8 cellular contexts compared by ENCODE assay signal in genomic region chr15:63156086-63156707, GRCh38. TPM values are rescaled to one million over a fixed set of nuclear protein-coding genes. Genes with fewer than 3 reads are reported as not detected.
DNase-seq lines count a peak whose midpoint lies in the region; ATAC-seq and TF ChIP-seq lines count a peak whose summit lies in the region.

No MANE protein-coding gene starts in this region.

- peak overlapping the region; percentile 91 for H2BK5ac ChIP-seq in IMR-90 (ENCODE audit: low read depth, low read length, poor library complexity, severe bottlenecking)

- peak overlapping the region; percentile 71; the same call in 2 of the 3 replicates for H2BK15ac ChIP-seq in IMR-90 (ENCODE audit: low read depth, low read length)

- BruUV-seq in IMR-90 (replicated peaks; lab: Mats Ljungman, UMichigan) (no TSS peak), mammary epithelial cell (replicated peaks; lab: Mats Ljungman, UMichigan) (no TSS peak)

- TF ChIP-seq POLR2A in IMR-90 (IDR thresholded peaks at IDR 0.05; ENCODE audit: low read depth, low read length) = no peak

- no peak for TF ChIP-seq CTCF in AG09309 (IDR thresholded peaks at IDR 0.05; ENCODE audit: control insufficient read depth, insufficient read depth, low read depth, low read length, missing control alignments)
- TF ChIP-seq CTCF in IMR-90 (conservative IDR thresholded peaks at IDR 0.05; ENCODE audit: low read depth, low read length) = no peak
- TF ChIP-seq CTCF in mammary epithelial cell (conservative IDR thresholded peaks at IDR 0.05 in 1 of 2, IDR thresholded peaks at IDR 0.05 in 1 of 2; ENCODE audit: extremely low read depth in 1 of 2, insufficient read depth in 1 of 2, low read depth in 1 of 2, low read length in 2 of 2) = peak in 1 of 2 donors; percentile 5
- no peak for TF ChIP-seq CTCF in upper lobe of right lung (IDR thresholded peaks at IDR 0.05)

- no peaks in the 10 kb centered on the region for H3K27me3 ChIP-seq in IMR-90 (ENCODE audit: control insufficient read depth, insufficient read depth, low read length)
- no peaks in the 10 kb centered on the region for H3K27me3 ChIP-seq in mammary epithelial cell (ENCODE audit: insufficient read depth, low read length)
- H3K27me3 ChIP-seq in upper lobe of right lung = no peaks in the 10 kb centered on the region

- peak overlapping the region; percentile 99 for H3K4ac ChIP-seq in IMR-90 (ENCODE audit: low read depth, low read length)

- H4K5ac ChIP-seq in IMR-90 (ENCODE audit: low read depth, low read length) = peak overlapping the region; percentile 99

- ATAC-seq in IMR-90 (ENCODE audit: low read depth) = no peak
- ATAC-seq in upper lobe of right lung = no peak
- ATAC-seq in HG02870 (IDR thresholded peaks at IDR 0.05; ENCODE audit: unreplicated experiment) = no peak
- no peak for ATAC-seq in HG03280 (IDR thresholded peaks at IDR 0.05; ENCODE audit: unreplicated experiment)

- peaks cover 33% of the 10 kb centered on the region for H3K79me2 ChIP-seq in mammary epithelial cell (ENCODE audit: insufficient read depth, low read length)

- peak overlapping the region; percentile 98 for H3K14ac ChIP-seq in IMR-90 (replicated peaks; ENCODE audit: low read depth, low read length)

- H3K9me1 ChIP-seq in IMR-90 (ENCODE audit: insufficient read depth, low read length) = 0 out of 2 replicates have a peak, but pooled peaks cover 3% of the 10 kb centered on the region

- H3K4me2 ChIP-seq in IMR-90 (ENCODE audit: low read depth, low read length) = peak overlapping the region; percentile 100
- H3K4me2 ChIP-seq in mammary epithelial cell (ENCODE audit: insufficient read depth, low read depth, low read length) = peak overlapping the region; percentile 74

- H3K23ac ChIP-seq in IMR-90 (ENCODE audit: low read depth, low read length) = peak overlapping the region; percentile 100

- H2AK9ac ChIP-seq in IMR-90 (replicated peaks; ENCODE audit: low read depth, low read length, poor library complexity) = peak overlapping the region; percentile 100

- peak overlapping the region; percentile 53 to 95 for H4K8ac ChIP-seq in IMR-90 (ENCODE audit: low read depth in 2 of 2, low read length in 2 of 2)

- peak overlapping the region; percentile 83 for H2AK5ac ChIP-seq in IMR-90 (ENCODE audit: low read depth, low read length)

- peaks cover 20% of the 10 kb centered on the region for H3K36me3 ChIP-seq in IMR-90 (ENCODE audit: control insufficient read depth, insufficient read depth, low read length)
- H3K36me3 ChIP-seq in mammary epithelial cell (ENCODE audit: insufficient read depth, low read length) = peaks cover 14% of the 10 kb centered on the region
- peaks cover 41% of the 10 kb centered on the region for H3K36me3 ChIP-seq in upper lobe of right lung

- H4K20me1 ChIP-seq in IMR-90 (ENCODE audit: insufficient read depth, low read length) (no peaks in the 10 kb centered on the region), mammary epithelial cell (ENCODE audit: insufficient read depth, low read length) (no peaks in the 10 kb centered on the region)

- intact Hi-C loops in IMR-90 (cut with micrococcal nuclease) (loop anchor here (2.0 to 5.0 kb wide), 6 partner anchors 36 to 247 kb away; partner anchors contain the start of gene APH1B), mammary epithelial cell (cut with micrococcal nuclease) (loop anchor here (1.0 to 2.0 kb wide), 9 partner anchors 19 to 247 kb away; partner anchors contain the start of gene APH1B), upper lobe of right lung (cut with DNase I) (no loop called here)

- DNase-seq in AG09309 (ENCODE audit: low read depth) = no peak
- no peak for DNase-seq in IMR-90
- no peak for DNase-seq in mammary epithelial cell
- peak; percentile 48 for DNase-seq in medulla oblongata (ENCODE audit: extremely low spot score)
- DNase-seq in upper lobe of right lung = no peak
- no peak for DNase-seq in nucleus accumbens (lab: John Stamatoyannopoulos, UW)

- peaks cover 16 to 43% of the 10 kb centered on the region in 2 experiments for H3K79me1 ChIP-seq in IMR-90 (ENCODE audit: low read depth in 1 of 2, low read length in 2 of 2)

- in situ Hi-C loops in IMR-90 (cut with MboI; ENCODE audit: low sequenced_read_pairs) (loop anchor here (25.0 kb wide), 1 partner anchor 256 kb away; no protein-coding TSS in a partner anchor), mammary epithelial cell (cut with MboI; ENCODE audit: low sequenced_read_pairs in 2 of 2) (loop anchor here in 1 of 2 donors (10.0 to 25.0 kb wide), 2 partner anchors 119 to 231 kb away; partner anchors contain the start of genes APH1B and CA12)

- peak overlapping the region; percentile 100 for H3K18ac ChIP-seq in IMR-90 (ENCODE audit: low read depth, low read length)

- H3K56ac ChIP-seq in IMR-90 (ENCODE audit: extremely low read depth, insufficient read depth, low read length) = peak overlapping the region; percentile 98

- peaks cover 4% of the 10 kb centered on the region for H3K4me1 ChIP-seq in IMR-90 (ENCODE audit: control insufficient read depth, insufficient read depth, low read length)
- peaks cover 3% of the 10 kb centered on the region for H3K4me1 ChIP-seq in mammary epithelial cell (ENCODE audit: insufficient read depth, low read length)
- peaks cover 16% of the 10 kb centered on the region for H3K4me1 ChIP-seq in upper lobe of right lung

- CTCF ChIA-PET in IMR-90 (lab: Yijun Ruan, JAX) (no interaction called here), mammary epithelial cell (lab: Charles Lee; ENCODE audit: low non-redundant PET) (no interaction called here)

- WGBS in IMR-90 (ENCODE audit: extremely low coverage in 2 of 2, insufficient read length in 1 of 2), 2 experiments = no CpG with 5 or more reads among the region's 10 CpGs
- 3% methylated on average over 10 of the region's 10 CpGs for WGBS in mammary epithelial cell (ENCODE audit: low coverage, missing lambda C conversion rate)

- dilution Hi-C loops in IMR-90 (cut with HindIII; ENCODE audit: low sequenced_read_pairs, unreplicated experiment) = no loop called here
- dilution Hi-C loops in mammary epithelial cell (cut with HindIII; ENCODE audit: low sequenced_read_pairs) = no loop called here

- no peaks in the 10 kb centered on the region for H3K9me3 ChIP-seq in IMR-90 (ENCODE audit: control insufficient read depth, insufficient read depth, low read length)
- H3K9me3 ChIP-seq in mammary epithelial cell (replicated peaks; ENCODE audit: insufficient read depth, low read length) = no peaks in the 10 kb centered on the region
- H3K9me3 ChIP-seq in upper lobe of right lung = no peaks in the 10 kb centered on the region

- peak overlapping the region; percentile 95 for H3K27ac ChIP-seq in IMR-90 (ENCODE audit: insufficient read depth, low read length)
- peak overlapping the region; percentile 95 for H3K27ac ChIP-seq in mammary epithelial cell (ENCODE audit: insufficient read depth, low read depth, low read length)
- peak overlapping the region; percentile 97 for H3K27ac ChIP-seq in upper lobe of right lung

- H2AFZ ChIP-seq in IMR-90 (replicated peaks; ENCODE audit: low read length, poor library complexity) (no peak overlapping the region), mammary epithelial cell (ENCODE audit: low read depth, low read length) (peak overlapping the region; percentile 90)

- peak overlapping the region; percentile 46 for H2BK20ac ChIP-seq in IMR-90 (ENCODE audit: low read depth, low read length)

- H3K4me3 ChIP-seq in AG09309 (ENCODE audit: control insufficient read depth, low read depth, low read length) (peak overlapping the region; percentile 83), IMR-90 (ENCODE audit: insufficient read depth, low read depth, low read length) (peak overlapping the region; percentile 97), mammary epithelial cell (replicated peaks in 1 of 3; ENCODE audit: insufficient read depth in 1 of 3, low read depth in 2 of 3, low read length in 3 of 3) (peak overlapping the region; percentile 89 to 93 (median 91)), upper lobe of right lung (peak overlapping the region; percentile 92)

- peak overlapping the region; percentile 94 for H4K91ac ChIP-seq in IMR-90 (ENCODE audit: insufficient read depth, low read depth, low read length)

- no peak for TF ChIP-seq RAD21 in IMR-90 (IDR thresholded peaks at IDR 0.05; ENCODE audit: low read length)

- H2BK120ac ChIP-seq in IMR-90 (ENCODE audit: low read depth, low read length) = peak overlapping the region; percentile 84

- POLR2A ChIA-PET in IMR-90 (lab: Charles Lee; ENCODE audit: unreplicated experiment) = interaction anchor here (0.6 to 1.2 kb wide), 3 partner anchors 9 to 108 kb away, joined by 3 to 4 read pairs (median 4); no protein-coding TSS in a partner anchor

- H3K9ac ChIP-seq in IMR-90 (ENCODE audit: low read depth, low read length) (peak overlapping the region; percentile 97), mammary epithelial cell (ENCODE audit: insufficient read depth, low read length) (peak overlapping the region; percentile 92)

TF ChIP-seq in IMR-90, 13 proteins besides CTCF, POLR2A, EP300 and RAD21 (continues in another document):
- TF ChIP-seq RFX5 (IDR thresholded peaks at IDR 0.05; ENCODE audit: low read depth, low read length) (no peak), FOS (IDR thresholded peaks at IDR 0.05; ENCODE audit: low read depth, low read length) (no peak), NFE2L2 (IDR thresholded peaks at IDR 0.05; ENCODE audit: low read depth, low read length) (no peak), CEBPB (IDR thresholded peaks at IDR 0.05; ENCODE audit: low read depth, low read length) (no peak), CHD1 (IDR thresholded peaks at IDR 0.05; ENCODE audit: low read depth, low read length) (no peak), BHLHE40 (IDR thresholded peaks at IDR 0.05; ENCODE audit: low read depth, low read length) (no peak)

RNA-seq across cellular contexts. Expression of gene RPS27L, which starts 1.1 kb away (rescaled TPM):
- total RNA-seq in IMR-90 (2012; rRNA removed) (53.1 and 64.7 TPM in 2 replicates), mammary epithelial cell (100 to 1,000 TPM in 1 of 2 donors, 10 to 100 TPM in 1; 40.5 to 141 TPM), upper lobe of right lung (196 TPM)
- polyA plus RNA-seq in IMR-90 (2012; rRNA removed) (302 and 361 TPM in 2 replicates), mammary epithelial cell (113 TPM)
- 13.0 and 33.3 TPM in 2 replicates for polyA plus RNA-seq in IMR-90 (2012; cell fraction: cytosol; rRNA removed)
- polyA plus RNA-seq in IMR-90 (2012; cell fraction: nucleus; rRNA removed; ENCODE audit: low replicate concordance) = 11.4 and 110 TPM in 2 replicates
- polyA minus RNA-seq in mammary epithelial cell = 17.6 TPM

RNA-seq across cellular contexts. Expression of gene RAB8B, which starts 33.2 kb away (rescaled TPM):
- total RNA-seq in IMR-90 (2012; rRNA removed) (29.4 and 66.4 TPM in 2 replicates), mammary epithelial cell (10 to 100 TPM; 20.6 to 36.3 TPM), upper lobe of right lung (54.5 TPM)
- polyA plus RNA-seq in IMR-90 (2012; rRNA removed) (19.4 and 24.6 TPM in 2 replicates), mammary epithelial cell (13.9 TPM)
- 1.6 and 2.2 TPM in 2 replicates for polyA plus RNA-seq in IMR-90 (2012; cell fraction: cytosol; rRNA removed)
- 0.63 and 7.6 TPM in 2 replicates for polyA plus RNA-seq in IMR-90 (2012; cell fraction: nucleus; rRNA removed; ENCODE audit: low replicate concordance)
- polyA minus RNA-seq in mammary epithelial cell = 56.8 TPM

RNA-seq across cellular contexts. Expression of gene LACTB, which starts 34.5 kb away (rescaled TPM):
- total RNA-seq in IMR-90 (2012; rRNA removed) (12.9 and 41.7 TPM in 2 replicates), mammary epithelial cell (10 to 100 TPM; 17.3 to 23.0 TPM), upper lobe of right lung (24.8 TPM)
- polyA plus RNA-seq in IMR-90 (2012; rRNA removed) (31.0 and 32.7 TPM in 2 replicates), mammary epithelial cell (8.6 TPM)
- 11.5 and 15.9 TPM in 2 replicates for polyA plus RNA-seq in IMR-90 (2012; cell fraction: cytosol; rRNA removed)
- 11.3 and 22.6 TPM in 2 replicates for polyA plus RNA-seq in IMR-90 (2012; cell fraction: nucleus; rRNA removed; ENCODE audit: low replicate concordance)
- 17.0 TPM for polyA minus RNA-seq in mammary epithelial cell
